Comparison of ENCODE assay signal across 8 cellular contexts in the genomic region with DNA sequence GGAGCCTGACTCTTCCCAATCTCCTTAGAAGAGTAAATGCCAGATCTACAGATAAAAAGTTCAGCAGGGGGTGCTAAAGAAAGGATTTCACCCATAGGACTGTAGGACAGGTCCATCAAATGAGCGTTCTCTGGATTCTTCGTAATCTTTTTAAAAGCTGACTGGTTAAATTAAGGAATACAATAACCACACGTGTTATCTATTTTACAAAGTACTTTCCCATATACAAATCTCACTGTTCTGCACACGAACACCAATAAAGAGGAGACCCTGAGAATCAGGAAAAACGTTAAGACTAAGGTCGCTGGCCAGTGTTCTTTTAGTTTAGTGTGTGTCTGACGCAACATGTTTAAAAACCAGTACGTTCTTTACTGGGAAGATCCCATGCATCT. TPM values are rescaled to one million over a fixed set of nuclear protein-coding genes. Genes with fewer than 3 reads are reported as not detected.
DNase-seq lines count a peak whose midpoint lies in the region; ATAC-seq and TF ChIP-seq lines count a peak whose summit lies in the region.

No MANE protein-coding gene starts in this region.

- DNase-seq in Daoy (ENCODE audit: low read depth) (peak; percentile 24), HPDE6-E6E7 (ENCODE audit: extremely low spot score) (peak; percentile 50), Peyer's patch (no peak), endodermal cell (no peak), NCI-H774 (lab: John Stamatoyannopoulos, UW) (no peak)
- no peak for DNase-seq in activated CD4-positive, alpha-beta T cell treated with anti-CD3 and anti-CD28 coated beads, Interleukin-2, amount 50 U/mL, for 4 hours

- WGBS in endodermal cell (ENCODE audit: insufficient coverage in 1 of 2, insufficient read length in 1 of 2), 2 experiments, result 1 to 4% methylated on average over 5 to 8 of the region's 8 CpGs
- 0% methylated on average over 3 to 6 of the region's 8 CpGs for WGBS in mesodermal cell (ENCODE audit: insufficient coverage in 2 of 2), 2 experiments

- H3K4me3 Mint-ChIP-seq in endodermal cell, result no peak overlapping the region

- TF ChIP-seq CTCF in Peyer's patch (IDR thresholded peaks at IDR 0.05) (peak in 3 of 6 experiments; percentile 3 to 22 (median 18)), endodermal cell (conservative IDR thresholded peaks at IDR 0.05) (peak; percentile 18)

- ATAC-seq in GM21390 (IDR thresholded peaks at IDR 0.05; ENCODE audit: unreplicated experiment), result peak; percentile 23

- H3K9me3 ChIP-seq in Peyer's patch (no peaks in the 10 kb centered on the region), endodermal cell (ENCODE audit: control insufficient read depth, low read length) (no peaks in the 10 kb centered on the region), mesodermal cell (ENCODE audit: control insufficient read depth, low read length) (no peaks in the 10 kb centered on the region)

- H3K36me3 Mint-ChIP-seq in endodermal cell (ENCODE audit: low read depth), result peaks cover 36% of the 10 kb centered on the region

- peak overlapping the region; percentile 60 to 73 (median 66) for H3K4me3 ChIP-seq in Peyer's patch
- H3K4me3 ChIP-seq in endodermal cell (ENCODE audit: low read length), result peak overlapping the region; percentile 94
- peak overlapping the region; percentile 81 for H3K4me3 ChIP-seq in mesodermal cell (ENCODE audit: extremely low read depth, insufficient read depth, low read length, poor library complexity, severe bottlenecking)

- H3K36me3 ChIP-seq in Peyer's patch (peaks cover 0 to 8% (median 0%) of the 10 kb centered on the region in 3 donors), endodermal cell (ENCODE audit: control insufficient read depth, insufficient read depth, low read length) (peaks cover 25% of the 10 kb centered on the region), mesodermal cell (ENCODE audit: control insufficient read depth, insufficient read depth, low read length) (peaks cover 11% of the 10 kb centered on the region)

- peaks cover 3% of the 10 kb centered on the region for H3K4me1 Mint-ChIP-seq in endodermal cell

- H3K27ac ChIP-seq in Peyer's patch, result peak overlapping the region; percentile 74 to 81 (median 76)
- peak overlapping the region; percentile 59 for H3K27ac ChIP-seq in endodermal cell (ENCODE audit: low read depth, low read length)
- peak overlapping the region; percentile 78 for H3K27ac ChIP-seq in mesodermal cell (ENCODE audit: low read depth, low read length, severe bottlenecking)

- H3K9ac ChIP-seq in endodermal cell (ENCODE audit: extremely low read depth, low read length, poor library complexity, severe bottlenecking), result peak overlapping the region; percentile 56

- no peak for TF ChIP-seq POLR2A in Peyer's patch (IDR thresholded peaks at IDR 0.05)

- peaks cover 0 to 5% (median 0%) of the 10 kb centered on the region in 4 donors for H3K4me1 ChIP-seq in Peyer's patch
- no peaks in the 10 kb centered on the region for H3K4me1 ChIP-seq in endodermal cell (ENCODE audit: control insufficient read depth, insufficient read depth, low read length)
- H3K4me1 ChIP-seq in mesodermal cell (ENCODE audit: control insufficient read depth, insufficient read depth, low read length, poor library complexity, severe bottlenecking), result peaks cover 3% of the 10 kb centered on the region

- H3K27ac Mint-ChIP-seq in endodermal cell, result no peak overlapping the region

- no peaks in the 10 kb centered on the region for H3K9me3 Mint-ChIP-seq in endodermal cell

- peaks cover 2% of the 10 kb centered on the region for H3K27me3 Mint-ChIP-seq in endodermal cell (ENCODE audit: insufficient read depth)

- H3K27me3 ChIP-seq in Peyer's patch, result no peaks in the 10 kb centered on the region
- H3K27me3 ChIP-seq in endodermal cell (ENCODE audit: control insufficient read depth, insufficient read depth, low read length, poor library complexity, severe bottlenecking), result peaks cover 13% of the 10 kb centered on the region

RNA-seq across cellular contexts. Expression of gene TUBE1, which starts 0.5 kb away (rescaled TPM):
- 22.1 and 26.4 TPM in 2 replicates for total RNA-seq in Daoy (2014; rRNA removed; shearing (Covaris generic))
- total RNA-seq in Peyer's patch (10 to 100 TPM; 20.1 to 46.2 (median 24.9) TPM), endodermal cell (10 to 100 TPM; 27.7 to 40.2 TPM)
- polyA plus RNA-seq in endodermal cell (2013, experiment 1 of 2), result 33.9 TPM
- polyA plus RNA-seq in endodermal cell (2013, experiment 2 of 2), result 27.7 TPM
- polyA plus RNA-seq in mesodermal cell (2013, experiment 1 of 2), result 18.4 TPM
- polyA plus RNA-seq in mesodermal cell (2013, experiment 2 of 2), result 21.7 TPM

RNA-seq across cellular contexts. Expression of gene FAM229B, which starts 0.7 kb away (rescaled TPM):
- total RNA-seq in Daoy (2014; rRNA removed; shearing (Covaris generic)), result 29.6 and 31.6 TPM in 2 replicates
- total RNA-seq in Peyer's patch (10 to 100 TPM in 1 of 4 donors, 1 to 10 TPM in 2, not detected in 1; 1.2 to 13.2 (median 2.9) TPM), endodermal cell (10 to 100 TPM; 21.0 to 24.3 TPM)
- 28.3 TPM for polyA plus RNA-seq in endodermal cell (2013, experiment 1 of 2)
- 27.9 TPM for polyA plus RNA-seq in endodermal cell (2013, experiment 2 of 2)
- polyA plus RNA-seq in mesodermal cell (2013, experiment 1 of 2), result 19.9 TPM
- 19.4 TPM for polyA plus RNA-seq in mesodermal cell (2013, experiment 2 of 2)

RNA-seq across cellular contexts. Expression of gene CCN6, which starts 32.8 kb away (rescaled TPM):
- not detected in 2 replicates for total RNA-seq in Daoy (2014; rRNA removed; shearing (Covaris generic))
- total RNA-seq in Peyer's patch (not detected), endodermal cell (not detected)
- not detected for polyA plus RNA-seq in endodermal cell (2013, experiment 1 of 2)
- polyA plus RNA-seq in endodermal cell (2013, experiment 2 of 2), result not detected
- polyA plus RNA-seq in mesodermal cell (2013, experiment 1 of 2), result not detected
- not detected for polyA plus RNA-seq in mesodermal cell (2013, experiment 2 of 2)

Comparison
In these comparisons a context has a peak if more than half of its experiments do, and no peak if none do; other contexts are left out.
1. DNase-seq: peak in Daoy (single experiment) and HPDE6-E6E7 (single experiment); none in Peyer's patch (0 of 3), endodermal cell (single experiment), NCI-H774 (single experiment) and activated CD4-positive, alpha-beta T cell treated with anti-CD3 and anti-CD28 coated beads, Interleukin-2, amount 50 U/mL, for 4 hours (0 of 2).
2. Peak in every context shown above with its lines, with median percentiles within 50 percentile points of each other: H3K27ac ChIP-seq and H3K4me3 ChIP-seq.